ENCODE assay signal across 24 cellular contexts in genomic region chr12:115811066-115811465, GRCh38.
DNase-seq lines count a peak whose midpoint lies in the region; ATAC-seq, FAIRE-seq and TF ChIP-seq lines count a peak whose summit lies in the region.
"Had no signal": no experiment of that assay in that cellular context is flagged by ENCODE, and none has a peak within 500 bp of the region (broad histone marks: within the 10 kb centered on the region; RNA-seq: fewer than 3 reads in every experiment).

No MANE protein-coding gene starts in this region.

- POLR2A ChIA-PET in HepG2 (lab: Yijun Ruan, JAX) = no interaction called here

- TF ChIP-seq CTCF in HepG2 (CRISPR knock-in tag; IDR thresholded peaks at IDR 0.05) = no peak
- TF ChIP-seq CTCF in right lobe of liver (IDR thresholded peaks at IDR 0.05) = no peak
- TF ChIP-seq CTCF in hepatocyte (IDR thresholded peaks at IDR 0.05; ENCODE audit: poor library complexity) = no peak
- TF ChIP-seq CTCF in transverse colon (IDR thresholded peaks at IDR 0.05) = no peak

- H4K20me1 ChIP-seq in HepG2 (ENCODE audit: insufficient read depth, low read length) = no peaks in the 10 kb centered on the region
- no peaks in the 10 kb centered on the region for H4K20me1 ChIP-seq in hepatocyte (ENCODE audit: insufficient read depth, poor library complexity, severe bottlenecking)
- H4K20me1 ChIP-seq: BLaER1 treated with 17β-estradiol and CSF1 and Interleukin-3, amounts not matched to agents 10 nM and 100 nM had no signal

- DNase-seq in HepG2 (ENCODE audit: low spot score) (no peak), right lobe of liver (no peak), hepatocyte (ENCODE audit: low spot score) (peak; percentile 16), transverse colon (no peak)
- no peak for DNase-seq in effector CD8-positive, alpha-beta T cell (lab: John Stamatoyannopoulos, UW)
- DNase-seq: CD4-positive, alpha-beta T cell; CD8-positive, alpha-beta memory T cell; DMS 273 treated with DMSO at 0.1 percent for 48 hours; DMS79; EL; GDM1; GM23248; H7; HCEC 1CT; HFFc6 had no signal

- no peak for TF ChIP-seq RAD21 in HepG2 (CRISPR knock-in tag; IDR thresholded peaks at IDR 0.05)

- no TSS peak for BruUV-seq in HepG2 (replicated peaks; lab: Mats Ljungman, UMichigan)

- H3K9ac ChIP-seq in HepG2 (ENCODE audit: insufficient read depth, low read depth, low read length) = no peak overlapping the region
- H3K9ac ChIP-seq: BLaER1 treated with 17β-estradiol and CSF1 and Interleukin-3, amounts not matched to agents 10 nM and 100 nM; GM23248 had no signal

- H3K9me2 ChIP-seq in hepatocyte (replicated peaks; ENCODE audit: insufficient read depth) = no peaks in the 10 kb centered on the region

- no peak for FAIRE-seq in HepG2 (lab: Jason Lieb, UNC)
- FAIRE-seq: A204.1, D721Med, GM12891, GM18507, H1 had no signal

- H2AFZ ChIP-seq in HepG2 (ENCODE audit: low read length) = no peak overlapping the region
- no peak overlapping the region for H2AFZ ChIP-seq in hepatocyte
- H2AFZ ChIP-seq: GM23248 had no signal

- H3K4me2 ChIP-seq in HepG2 (ENCODE audit: low read depth, low read length) (no peak overlapping the region), hepatocyte (peak overlapping the region; percentile 15)

- intact Hi-C loops in HepG2 (cut with micrococcal nuclease; ENCODE audit: unreplicated experiment) (no loop called here), right lobe of liver (cut with DNase I) (no loop called here), transverse colon (cut with DNase I; ENCODE audit: low total_unique reads) (no loop called here)

- H3K4me1 ChIP-seq in HepG2 (ENCODE audit: insufficient read depth, low read length) = no peaks in the 10 kb centered on the region
- H3K4me1 ChIP-seq in right lobe of liver = no peaks in the 10 kb centered on the region
- no peaks in the 10 kb centered on the region for H3K4me1 ChIP-seq in hepatocyte (ENCODE audit: insufficient read depth)
- peaks cover 0 to 14% (median 3%) of the 10 kb centered on the region in 4 donors for H3K4me1 ChIP-seq in transverse colon

- H3K27ac ChIP-seq in HepG2 (ENCODE audit: extremely low read length, insufficient read depth, low read length) (no peak overlapping the region), right lobe of liver (no peak overlapping the region), hepatocyte (peak overlapping the region; percentile 81), transverse colon (peak overlapping the region; percentile 31 to 68 (median 40))
- H3K27ac ChIP-seq: 22Rv1; BLaER1 treated with 17β-estradiol and CSF1 and Interleukin-3, amounts not matched to agents 10 nM and 100 nM; GM23248 had no signal

- H3K4me3 ChIP-seq in HepG2 (replicated peaks in 1 of 3; ENCODE audit: insufficient read depth in 1 of 3, low read depth in 2 of 3, low read length in 3 of 3) = no peak overlapping the region
- no peak overlapping the region for H3K4me3 ChIP-seq in right lobe of liver
- H3K4me3 ChIP-seq in hepatocyte = no peak overlapping the region
- no peak overlapping the region for H3K4me3 ChIP-seq in transverse colon
- H3K4me3 ChIP-seq: BLaER1 treated with 17β-estradiol and CSF1 and Interleukin-3, amounts not matched to agents 10 nM and 100 nM; GM23248 had no signal

- CTCF ChIA-PET in HepG2 (lab: Yijun Ruan, JAX; ENCODE audit: low intra/inter-chr PET ratio, low total read pairs) = no interaction called here

- H3K79me2 ChIP-seq in HepG2 (ENCODE audit: insufficient read depth, low read length) (no peaks in the 10 kb centered on the region), hepatocyte (no peaks in the 10 kb centered on the region)

- no peaks in the 10 kb centered on the region for H3K27me3 ChIP-seq in HepG2 (ENCODE audit: control insufficient read depth in 1 of 2, insufficient read depth in 2 of 2, low read length in 2 of 2)
- H3K27me3 ChIP-seq in right lobe of liver = no peaks in the 10 kb centered on the region
- no peaks in the 10 kb centered on the region for H3K27me3 ChIP-seq in hepatocyte
- no peaks in the 10 kb centered on the region for H3K27me3 ChIP-seq in transverse colon
- H3K27me3 ChIP-seq: BLaER1 treated with 17β-estradiol and CSF1 and Interleukin-3, amounts not matched to agents 10 nM and 100 nM had no signal

- H3K36me3 ChIP-seq in HepG2 (replicated peaks in 1 of 2; ENCODE audit: control insufficient read depth in 1 of 2, insufficient read depth in 2 of 2, low read length in 2 of 2) = no peaks in the 10 kb centered on the region
- H3K36me3 ChIP-seq in right lobe of liver = no peaks in the 10 kb centered on the region
- H3K36me3 ChIP-seq in hepatocyte (replicated peaks; ENCODE audit: insufficient read depth, low read depth) = no peaks in the 10 kb centered on the region
- H3K36me3 ChIP-seq in transverse colon = no peaks in the 10 kb centered on the region
- H3K36me3 ChIP-seq: BLaER1 treated with 17β-estradiol and CSF1 and Interleukin-3, amounts not matched to agents 10 nM and 100 nM had no signal

- H3K9me3 ChIP-seq in HepG2 (ENCODE audit: low read length) (no peaks in the 10 kb centered on the region), right lobe of liver (no peaks in the 10 kb centered on the region), hepatocyte (ENCODE audit: low read depth) (no peaks in the 10 kb centered on the region), transverse colon (peaks cover 0 to 4% of the 10 kb centered on the region in 2 donors)

- TF ChIP-seq EP300 in HepG2 (IDR thresholded peaks at IDR 0.05; ENCODE audit: low read depth in 2 of 2, low read length in 2 of 2) = no peak
- no peak for TF ChIP-seq EP300 in HepG2 (CRISPR knock-in tag; IDR thresholded peaks at IDR 0.05; ENCODE audit: borderline replicate concordance)
- TF ChIP-seq EP300 in transverse colon (IDR thresholded peaks at IDR 0.05; ENCODE audit: low read depth) = no peak

- TF ChIP-seq POLR2A in HepG2 (IDR thresholded peaks at IDR 0.05; ENCODE audit: insufficient read depth in 1 of 2, low read depth in 2 of 2, low read length in 2 of 2) (no peak), right lobe of liver (IDR thresholded peaks at IDR 0.05) (no peak), transverse colon (IDR thresholded peaks at IDR 0.05) (no peak)

- WGBS in HepG2 (ENCODE audit: low lambda C conversion rate) = 52% methylated on average over 4 of the region's 4 CpGs
- WGBS in right lobe of liver (ENCODE audit: insufficient coverage, low coverage, low lambda C conversion rate, missing lambda C conversion rate) = 54% methylated on average over 4 of the region's 4 CpGs
- 61% methylated on average over 4 of the region's 4 CpGs for WGBS in hepatocyte (ENCODE audit: low lambda C conversion rate, missing lambda C conversion rate)
- 34 to 46% methylated on average over 4 of the region's 4 CpGs for WGBS in transverse colon (ENCODE audit: low coverage in 1 of 2), 2 donors

- no peak for ATAC-seq in HepG2
- ATAC-seq in right lobe of liver = no peak
- ATAC-seq in HG03159 (IDR thresholded peaks at IDR 0.05; ENCODE audit: unreplicated experiment) = no peak
- no peak for ATAC-seq in GM19328 (IDR thresholded peaks at IDR 0.05; ENCODE audit: unreplicated experiment)

- in situ Hi-C loops in HepG2 (cut with HindIII; ENCODE audit: extremely low pct_ligation_motif_present, low pct_unique_long_range_greater_than_20kb) (no loop called here), transverse colon (cut with MboI; ENCODE audit: low pct_ligation_motif_present in 1 of 4, low pct_unique_long_range_greater_than_20kb in 1 of 4, low sequenced_read_pairs in 3 of 4) (no loop called here)

TF ChIP-seq in HepG2, 621 proteins besides CTCF, POLR2A, EP300 and RAD21:
- TF ChIP-seq PTBP1 (IDR thresholded peaks at IDR 0.05; ENCODE audit: low read depth, low read length, poor library complexity, severe bottlenecking) = no peak
- no peak for TF ChIP-seq ZNF652 (CRISPR knock-in tag; IDR thresholded peaks at IDR 0.05; ENCODE audit: borderline replicate concordance, low read depth)
- no peak for TF ChIP-seq ZNF10 (CRISPR knock-in tag; IDR thresholded peaks at IDR 0.05; ENCODE audit: borderline replicate concordance, low read depth)
- TF ChIP-seq ATF7 (IDR thresholded peaks at IDR 0.05) = peak; percentile 90
- TF ChIP-seq ATF7 (CRISPR knock-in tag; IDR thresholded peaks at IDR 0.05) = no peak
- TF ChIP-seq DNMT1 (CRISPR knock-in tag; IDR thresholded peaks at IDR 0.05) = no peak
- TF ChIP-seq PRDM4 (CRISPR knock-in tag; IDR thresholded peaks at IDR 0.05; ENCODE audit: borderline replicate concordance) = no peak
- TF ChIP-seq ZNF382 (CRISPR knock-in tag; IDR thresholded peaks at IDR 0.05; ENCODE audit: borderline replicate concordance) = no peak
- TF ChIP-seq ZNF431 (CRISPR knock-in tag; IDR thresholded peaks at IDR 0.05; ENCODE audit: borderline replicate concordance, low read depth) = no peak
- TF ChIP-seq ZNF75D (CRISPR knock-in tag; IDR thresholded peaks at IDR 0.05; ENCODE audit: borderline replicate concordance) = no peak
- no peak for TF ChIP-seq HNRNPL (IDR thresholded peaks at IDR 0.05; ENCODE audit: low read depth, low read length)
- TF ChIP-seq CREB1 (IDR thresholded peaks at IDR 0.05) = 0 out of 2 replicates have a peak, but pooled peaks have one; percentile 27
- TF ChIP-seq CREB1 (CRISPR knock-in tag; IDR thresholded peaks at IDR 0.05) = no peak
- TF ChIP-seq ZEB1 (IDR thresholded peaks at IDR 0.05; ENCODE audit: insufficient replicate concordance, low read depth) = no peak

Comparison
In these comparisons a context has a peak if more than half of its experiments do, and no peak if none do; other contexts are left out.
1. H3K27ac ChIP-seq: peak in hepatocyte (single experiment) and transverse colon (4 of 4); none in HepG2 (single experiment) and right lobe of liver (0 of 3).